Comparison of ENCODE assay signal across 19 cellular contexts in the genomic region with DNA sequence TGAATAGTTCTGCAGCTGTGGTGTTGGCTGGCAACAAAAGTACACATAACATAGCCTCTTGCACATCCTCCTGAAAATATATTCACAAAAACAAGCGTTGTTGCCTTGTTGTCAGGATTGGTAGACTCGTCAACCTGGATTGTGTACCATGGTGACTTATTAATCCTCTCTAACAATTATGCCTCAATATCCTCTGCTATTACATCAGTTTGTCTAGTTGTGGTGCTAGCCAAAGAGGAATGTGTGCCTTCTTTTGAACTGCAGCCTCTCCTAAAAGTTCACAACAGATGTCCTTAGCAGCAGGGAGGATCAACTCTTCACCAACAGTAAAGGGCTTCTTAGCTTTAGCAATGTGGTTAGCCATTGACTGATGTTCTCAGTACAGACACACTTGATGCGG. TPM values are rescaled to one million over a fixed set of nuclear protein-coding genes. Genes with fewer than 3 reads are reported as not detected.
DNase-seq lines count a peak whose midpoint lies in the region; TF ChIP-seq lines count a peak whose summit lies in the region.
"Had no signal": no experiment of that assay in that cellular context is flagged by ENCODE, and none has a peak within 500 bp of the region (broad histone marks: within the 10 kb centered on the region; RNA-seq: fewer than 3 reads in every experiment).

No MANE protein-coding gene starts in this region.

- H3K4me3 ChIP-seq in GM23248 (no peak overlapping the region), SU-DHL-6 (ENCODE audit: insufficient read depth, low read length, poor library complexity, severe bottlenecking) (no peak overlapping the region)
- H3K4me3 ChIP-seq: SJCRH30 had no signal

- H3K36me3 Mint-ChIP-seq in nephron (ENCODE audit: low read depth) = peaks cover 3% of the 10 kb centered on the region
- H3K36me3 Mint-ChIP-seq in mesothelial cell of epicardium = no peaks in the 10 kb centered on the region

- H3K4me3 Mint-ChIP-seq in nephron (peak overlapping the region in 2 of 3 experiments; percentile 10 to 43), mesothelial cell of epicardium (no peak overlapping the region)
- H3K4me3 Mint-ChIP-seq: B cell; CD8-positive, alpha-beta T cell had no signal

- H3K36me3 ChIP-seq in GM23248 (ENCODE audit: low read depth) (no peaks in the 10 kb centered on the region), SU-DHL-6 (ENCODE audit: low read length) (no peaks in the 10 kb centered on the region)
- H3K36me3 ChIP-seq: SJCRH30 had no signal

- H3K4me1 Mint-ChIP-seq in nephron (peaks cover 9% of the 10 kb centered on the region), mesothelial cell of epicardium (peaks cover 12% of the 10 kb centered on the region)

- H3K79me2 ChIP-seq in GM23248 (ENCODE audit: insufficient read depth) = peaks cover 14% of the 10 kb centered on the region
- peaks cover 13% of the 10 kb centered on the region for H3K79me2 ChIP-seq in SU-DHL-6 (ENCODE audit: insufficient read depth, low read length)

- no peak for DNase-seq in GM23248
- peak; percentile 30 for DNase-seq in LHCN-M2 (ENCODE audit: low read depth)
- no peak for DNase-seq in mesothelial cell of epicardium (ENCODE audit: low spot score in 2 of 2, unreplicated experiment in 2 of 2)
- DNase-seq in COLO829 (ENCODE audit: low spot score) = no peak
- no peak for DNase-seq in DMS 273 treated with DMSO at 0.1 percent for 48 hours (lab: John Stamatoyannopoulos, UW)
- DNase-seq: CD8-positive, alpha-beta T cell; DMS79 treated with DMSO at 0.1 percent for 48 hours; NCI-H1048; NCI-H1417 treated with DMSO at 0.1 percent for 48 hours; NCI-H1694 treated with DMSO at 0.1 percent for 48 hours; NCI-H2081; NCI-H2227 treated with DMSO at 0.1 percent for 48 hours; SJCRH30 had no signal

- H3K27ac ChIP-seq in GM23248 = no peak overlapping the region
- no peak overlapping the region for H3K27ac ChIP-seq in SU-DHL-6 (ENCODE audit: low read depth, low read length)
- H3K27ac ChIP-seq: C4-2B, HL-60, SJCRH30 had no signal

- no peak overlapping the region for H3K4me2 ChIP-seq in GM23248 (ENCODE audit: unreplicated experiment)
- H3K4me2 ChIP-seq in SU-DHL-6 (ENCODE audit: low read depth, low read length, poor library complexity, severe bottlenecking) = no peak overlapping the region

- peaks cover 8% of the 10 kb centered on the region for H3K4me1 ChIP-seq in GM23248 (ENCODE audit: insufficient read depth)

- in situ Hi-C loops in GM23248 (cut with MboI) = loop anchor here (5.0 kb wide), 1 partner anchor 118 kb away; no protein-coding TSS in a partner anchor

- no peak overlapping the region for H3K9ac ChIP-seq in GM23248
- no peak overlapping the region for H3K9ac ChIP-seq in SU-DHL-6 (ENCODE audit: low read length)

- no peaks in the 10 kb centered on the region for H3K9me3 Mint-ChIP-seq in nephron
- no peaks in the 10 kb centered on the region for H3K9me3 Mint-ChIP-seq in mesothelial cell of epicardium
- H3K9me3 Mint-ChIP-seq: CD8-positive, alpha-beta T cell had no signal

- H3K27me3 ChIP-seq in GM23248 (replicated peaks; ENCODE audit: insufficient read depth) (no peaks in the 10 kb centered on the region), SU-DHL-6 (ENCODE audit: low read length) (no peaks in the 10 kb centered on the region)
- H3K27me3 ChIP-seq: SJCRH30 had no signal

- H3K9me2 ChIP-seq in GM23248 (ENCODE audit: insufficient read depth) = no peaks in the 10 kb centered on the region
- no peaks in the 10 kb centered on the region for H3K9me2 ChIP-seq in SU-DHL-6 (replicated peaks; ENCODE audit: insufficient read depth, low read length)

- H3F3A ChIP-seq in GM23248 (ENCODE audit: insufficient read depth) = peaks cover 6% of the 10 kb centered on the region; the same call in 1 of the 2 replicates
- no peaks in the 10 kb centered on the region for H3F3A ChIP-seq in SU-DHL-6 (ENCODE audit: insufficient read depth)

- no peaks in the 10 kb centered on the region for H4K20me1 ChIP-seq in GM23248 (ENCODE audit: insufficient read depth)
- no peaks in the 10 kb centered on the region for H4K20me1 ChIP-seq in SU-DHL-6 (ENCODE audit: low read depth, low read length)

- no peaks in the 10 kb centered on the region for H3K9me3 ChIP-seq in GM23248 (ENCODE audit: low read depth)
- no peaks in the 10 kb centered on the region for H3K9me3 ChIP-seq in SU-DHL-6 (ENCODE audit: insufficient read depth, low read length)
- H3K9me3 ChIP-seq: SJCRH30 had no signal

- 0 out of 2 replicates have a peak overlapping the region, but pooled peaks have one; percentile 18 for H2AFZ ChIP-seq in GM23248
- peak overlapping the region; percentile 59 for H2AFZ ChIP-seq in SU-DHL-6 (ENCODE audit: low read depth, low read length, severe bottlenecking)

- H3K27ac Mint-ChIP-seq in nephron (no peak overlapping the region), mesothelial cell of epicardium (no peak overlapping the region)
- H3K27ac Mint-ChIP-seq: B cell; CD8-positive, alpha-beta T cell had no signal

- TF ChIP-seq CTCF in SU-DHL-6 (IDR thresholded peaks at IDR 0.05; ENCODE audit: insufficient read depth, low read length, poor library complexity, severe bottlenecking) (no peak), nephron (IDR thresholded peaks at IDR 0.05; ENCODE audit: unreplicated experiment in 3 of 3) (no peak), mesothelial cell of epicardium (IDR thresholded peaks at IDR 0.05; ENCODE audit: unreplicated experiment) (no peak)

- H3K27me3 Mint-ChIP-seq in nephron (ENCODE audit: low read depth) = no peaks in the 10 kb centered on the region
- peaks cover 17% of the 10 kb centered on the region for H3K27me3 Mint-ChIP-seq in mesothelial cell of epicardium (ENCODE audit: low read depth)
- H3K27me3 Mint-ChIP-seq: B cell had no signal

- 60 to 62% methylated on average over 3 of the region's 3 CpGs for WGBS in GM23248 (ENCODE audit: low coverage in 1 of 2, low lambda C conversion rate in 2 of 2, missing lambda C conversion rate in 2 of 2), 2 experiments

RNA-seq across cellular contexts. Expression of a gene that starts 3.6 kb away (rescaled TPM):
- 131 and 137 TPM in 2 replicates for total RNA-seq in GM23248 (2014; rRNA removed; shearing (Covaris generic))
- 192 and 197 TPM in 2 replicates for polyA plus RNA-seq in GM23248 (2016; fragmentation: Nextera tagmentation; extraction: Ambion mirVana)
- 167 and 186 TPM in 2 replicates for total RNA-seq in LHCN-M2 (2014; rRNA removed)
- 238 TPM for polyA plus RNA-seq in LHCN-M2 (2012)
- 111 to 114 TPM (median 112 TPM) in 3 replicates for total RNA-seq in mesothelial cell of epicardium

RNA-seq across cellular contexts. Expression of a gene that starts 51.3 kb away (rescaled TPM):
- total RNA-seq in GM23248 (2014; rRNA removed; shearing (Covaris generic)) = 1.1 and 2.8 TPM in 2 replicates
- polyA plus RNA-seq in GM23248 (2016; fragmentation: Nextera tagmentation; extraction: Ambion mirVana) = 1.9 and 2.2 TPM in 2 replicates
- total RNA-seq in LHCN-M2 (2014; rRNA removed) = 4.8 and 7.4 TPM in 2 replicates
- polyA plus RNA-seq in LHCN-M2 (2012) = 0.58 TPM
- 4.5 to 4.9 TPM (median 4.6 TPM) in 3 replicates for total RNA-seq in mesothelial cell of epicardium
- total RNA-seq: H4 had no signal
